In the genomic region with DNA sequence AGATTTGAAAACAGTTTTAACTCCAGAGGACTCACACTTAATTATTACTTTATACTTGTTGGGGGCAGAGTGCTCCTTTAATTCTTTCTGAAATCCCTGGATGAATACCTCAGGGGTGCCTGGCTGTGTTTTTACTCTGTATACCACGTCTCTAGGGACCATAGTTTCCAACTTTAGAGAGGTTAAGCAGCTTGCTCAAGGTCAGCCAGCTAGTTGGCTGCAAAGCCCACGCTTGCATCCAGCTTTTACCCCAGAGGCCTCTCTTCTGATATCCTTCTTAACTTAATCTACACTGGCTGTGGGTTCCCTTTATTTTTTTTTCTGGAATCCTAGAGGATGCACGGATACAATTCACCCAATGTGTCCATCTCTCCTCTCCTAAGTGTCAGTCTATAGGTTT, we compare ENCODE assay signal across 10 cellular contexts. TPM values are rescaled to one million over a fixed set of nuclear protein-coding genes. Genes with fewer than 3 reads are reported as not detected.
DNase-seq lines count a peak whose midpoint lies in the region; ATAC-seq and TF ChIP-seq lines count a peak whose summit lies in the region.
"Had no signal": no experiment of that assay in that cellular context is flagged by ENCODE, and none has a peak within 500 bp of the region (broad histone marks: within the 10 kb centered on the region; RNA-seq: fewer than 3 reads in every experiment).

No MANE protein-coding gene starts in this region.

- no peak for DNase-seq in NT2/D1 (ENCODE audit: low read depth, low spot score)
- no peak for DNase-seq in esophagus muscularis mucosa (ENCODE audit: extremely low spot score)
- no peak for DNase-seq in transverse colon
- DNase-seq in GM19238 (ENCODE audit: insufficient read length, low spot score), result no peak
- DNase-seq: activated CD4-positive, alpha-beta T cell treated with anti-CD3 and anti-CD28 coated beads, Interleukin-2, amount 10 ng/mL, durations not matched to agents 7 days and 5 days; GDM1; stimulated activated CD4-positive, alpha-beta T cell treated with anti-CD3 and anti-CD28 coated beads, Interleukin-2, amount 100 ng/mL, for 48 hours had no signal

- intact Hi-C loops in esophagus muscularis mucosa (cut with DNase I), result loop anchor here (2.0 kb wide), 1 partner anchor 113 kb away; no protein-coding TSS in a partner anchor
- intact Hi-C loops in transverse colon (cut with DNase I; ENCODE audit: low total_unique reads), result loop anchor here (5.0 to 10.0 kb wide), 3 partner anchors 106 to 221 kb away; no protein-coding TSS in a partner anchor

- H3K27me3 ChIP-seq in NT2/D1 (ENCODE audit: insufficient read depth, insufficient read length), result peaks cover 33% of the 10 kb centered on the region
- H3K27me3 ChIP-seq in esophagus muscularis mucosa, result no peaks in the 10 kb centered on the region
- no peaks in the 10 kb centered on the region for H3K27me3 ChIP-seq in muscle layer of colon (ENCODE audit: control insufficient read depth in 1 of 2, insufficient read depth in 2 of 2, low read length in 2 of 2)
- H3K27me3 ChIP-seq in transverse colon, result no peaks in the 10 kb centered on the region

- peak overlapping the region; percentile 88 for H3K4me3 ChIP-seq in NT2/D1 (ENCODE audit: insufficient read length, low read depth)
- H3K4me3 ChIP-seq in esophagus muscularis mucosa, result peak overlapping the region; percentile 76 to 96 (median 88)
- peak overlapping the region; percentile 38 to 96 for H3K4me3 ChIP-seq in muscle layer of colon (ENCODE audit: low read depth in 1 of 2, low read length in 2 of 2)
- peak overlapping the region; percentile 72 to 81 (median 75) for H3K4me3 ChIP-seq in transverse colon

- no peak for TF ChIP-seq CTCF in esophagus muscularis mucosa (IDR thresholded peaks at IDR 0.05)
- TF ChIP-seq CTCF in transverse colon (IDR thresholded peaks at IDR 0.05), result no peak

- H3K4me1 ChIP-seq in NT2/D1 (ENCODE audit: insufficient read depth, insufficient read length) (peaks cover 5% of the 10 kb centered on the region), esophagus muscularis mucosa (peaks cover 21 to 60% (median 57%) of the 10 kb centered on the region in 4 donors), muscle layer of colon (ENCODE audit: insufficient read depth, low read length) (peaks cover 34% of the 10 kb centered on the region), transverse colon (peaks cover 0 to 28% (median 19%) of the 10 kb centered on the region in 4 donors)

- in situ Hi-C loops in transverse colon (cut with MboI; ENCODE audit: low pct_ligation_motif_present in 1 of 4, low pct_unique_long_range_greater_than_20kb in 1 of 4, low sequenced_read_pairs in 3 of 4), result loop anchor here in 1 of 4 donors (25.0 kb wide), 1 partner anchor 111 kb away; no protein-coding TSS in a partner anchor

- TF ChIP-seq EP300 in esophagus muscularis mucosa (IDR thresholded peaks at IDR 0.05) (no peak), transverse colon (IDR thresholded peaks at IDR 0.05; ENCODE audit: low read depth) (no peak)

- H3K9ac ChIP-seq in NT2/D1 (ENCODE audit: insufficient read length, low read depth), result peak overlapping the region; percentile 95
- H3K9ac ChIP-seq in muscle layer of colon (ENCODE audit: low read length), result peak overlapping the region; percentile 91

- H3K36me3 ChIP-seq in NT2/D1 (ENCODE audit: insufficient read depth, insufficient read length, low read length), result no peaks in the 10 kb centered on the region
- no peaks in the 10 kb centered on the region for H3K36me3 ChIP-seq in esophagus muscularis mucosa
- H3K36me3 ChIP-seq in muscle layer of colon (ENCODE audit: insufficient read depth, low read length), result no peaks in the 10 kb centered on the region
- no peaks in the 10 kb centered on the region for H3K36me3 ChIP-seq in transverse colon

- WGBS in esophagus muscularis mucosa, result 23% methylated on average over 3 of the region's 3 CpGs
- 12 to 31% methylated on average over 3 of the region's 3 CpGs for WGBS in transverse colon (ENCODE audit: low coverage in 1 of 2), 2 donors

- H3K9me3 ChIP-seq in NT2/D1 (ENCODE audit: insufficient read depth, low read length) (no peaks in the 10 kb centered on the region), esophagus muscularis mucosa (no peaks in the 10 kb centered on the region), muscle layer of colon (ENCODE audit: low read length) (no peaks in the 10 kb centered on the region), transverse colon (no peaks in the 10 kb centered on the region)

- H3K27ac ChIP-seq in esophagus muscularis mucosa (replicated peaks in 1 of 4), result peak overlapping the region; percentile 88 to 97 (median 92)
- peak overlapping the region; percentile 95 for H3K27ac ChIP-seq in muscle layer of colon (ENCODE audit: low read depth, low read length)
- peak overlapping the region; percentile 86 to 93 (median 90) for H3K27ac ChIP-seq in transverse colon

- ATAC-seq in HG02870 (IDR thresholded peaks at IDR 0.05; ENCODE audit: unreplicated experiment), result no peak
- no peak for ATAC-seq in HG03108 (IDR thresholded peaks at IDR 0.05; ENCODE audit: unreplicated experiment)

- no peak for TF ChIP-seq POLR2A in esophagus muscularis mucosa (IDR thresholded peaks at IDR 0.05; ENCODE audit: low read depth)
- TF ChIP-seq POLR2A in transverse colon (IDR thresholded peaks at IDR 0.05), result no peak

RNA-seq across cellular contexts. Expression of a gene that starts 1.4 kb away (rescaled TPM):
- total RNA-seq in esophagus muscularis mucosa, result 100 to 1,000 TPM; 149 to 314 (median 220) TPM
- 100 to 1,000 TPM in 2 of 4 donors, 10 to 100 TPM in 2; 31.9 to 191 (median 75.3) TPM for total RNA-seq in transverse colon
- total RNA-seq: activated CD4-positive, alpha-beta T cell treated with anti-CD3 and anti-CD28 coated beads, Interleukin-2, amount 10 ng/mL, durations not matched to agents 7 days and 5 days had no signal
